ENCODE assay signal across 8 cellular contexts in the genomic region with DNA sequence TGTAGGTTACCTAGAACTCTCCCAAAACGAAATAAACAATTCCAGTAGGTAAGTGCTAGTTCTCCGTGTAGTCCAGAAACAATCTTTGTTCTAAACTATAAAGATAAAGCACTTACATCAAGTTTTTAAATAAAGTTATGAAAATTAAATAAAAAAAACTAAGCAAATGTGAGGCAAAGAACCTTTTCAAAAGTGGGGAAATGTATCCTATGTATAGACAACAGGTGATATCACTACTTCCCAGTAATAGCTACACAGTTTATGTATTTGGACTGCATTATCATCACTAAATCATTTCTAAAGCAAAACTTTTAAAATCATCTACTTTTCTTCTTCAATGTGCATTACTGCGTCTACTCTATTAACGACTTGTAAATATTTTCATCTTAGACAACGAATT. TPM values are rescaled to one million over a fixed set of nuclear protein-coding genes. Genes with fewer than 3 reads are reported as not detected.
DNase-seq lines count a peak whose midpoint lies in the region; ATAC-seq and TF ChIP-seq lines count a peak whose summit lies in the region.

No MANE protein-coding gene starts in this region.

- peak overlapping the region; percentile 94 for H3K4me3 ChIP-seq in OCI-LY3 (ENCODE audit: low read length)
- H3K4me3 ChIP-seq in ovary, result peak overlapping the region; percentile 95

- no peak overlapping the region for H2AFZ ChIP-seq in OCI-LY3 (ENCODE audit: low read depth, low read length)

- H3K4me1 ChIP-seq in OCI-LY3 (ENCODE audit: low read length) (peaks cover 27% of the 10 kb centered on the region), ovary (ENCODE audit: insufficient read depth) (peaks cover 10% of the 10 kb centered on the region)

- peak overlapping the region; percentile 97 for H3K4me2 ChIP-seq in OCI-LY3 (ENCODE audit: low read length)

- peaks cover 12% of the 10 kb centered on the region for H3K36me3 ChIP-seq in OCI-LY3 (replicated peaks; ENCODE audit: low read depth, low read length)
- no peaks in the 10 kb centered on the region for H3K36me3 ChIP-seq in ovary

- CTCF ChIA-PET in Calu3 (lab: Charles Lee), result interaction anchor here (0.7 kb wide), 1 partner anchor 28 kb away, joined by 3 read pairs; no protein-coding TSS in a partner anchor

- H3K9me3 ChIP-seq in OCI-LY3 (ENCODE audit: insufficient read depth, low read length) (no peaks in the 10 kb centered on the region), ovary (no peaks in the 10 kb centered on the region)

- intact Hi-C loops in Calu3 (cut with micrococcal nuclease; ENCODE audit: unreplicated experiment), result loop anchor here (2.0 kb wide), 1 partner anchor 21 kb away; no protein-coding TSS in a partner anchor
- intact Hi-C loops in ovary (cut with DNase I), result no loop called here

- TF ChIP-seq CTCF in Calu3 (IDR thresholded peaks at IDR 0.05; ENCODE audit: unreplicated experiment) (no peak), OCI-LY3 (IDR thresholded peaks at IDR 0.05; ENCODE audit: low read depth, low read length) (no peak), endothelial cell (IDR thresholded peaks at IDR 0.05; ENCODE audit: unreplicated experiment) (no peak), ovary (IDR thresholded peaks at IDR 0.05) (no peak)

- H3K27ac Mint-ChIP-seq in Calu3 (ENCODE audit: unreplicated experiment), result peak overlapping the region; percentile 94
- peak overlapping the region; percentile 100 for H3K27ac Mint-ChIP-seq in endothelial cell (ENCODE audit: unreplicated experiment)

- peaks cover 57% of the 10 kb centered on the region for H4K20me1 ChIP-seq in OCI-LY3 (ENCODE audit: insufficient read depth, low read length)

- H3K79me2 ChIP-seq in OCI-LY3 (ENCODE audit: low read length), result peaks cover 70% of the 10 kb centered on the region

- H3K27me3 ChIP-seq in OCI-LY3 (ENCODE audit: low read depth, low read length) (no peaks in the 10 kb centered on the region), ovary (no peaks in the 10 kb centered on the region)

- peak overlapping the region; percentile 98 for H3K4me3 Mint-ChIP-seq in Calu3 (ENCODE audit: low read depth, unreplicated experiment)
- H3K4me3 Mint-ChIP-seq in endothelial cell (ENCODE audit: unreplicated experiment), result peak overlapping the region; percentile 99

- no peak for TF ChIP-seq POLR2A in ovary (IDR thresholded peaks at IDR 0.05)

- BruUV-seq in Calu3 (replicated peaks; lab: Mats Ljungman, UMichigan), result no TSS peak

- DNase-seq in Calu3, result no peak
- no peak for DNase-seq in endothelial cell (ENCODE audit: low spot score)
- DNase-seq in ovary, result no peak
- DNase-seq in NCI-H146 (lab: John Stamatoyannopoulos, UW), result no peak
- no peak for DNase-seq in anterior cingulate cortex (lab: John Stamatoyannopoulos, UW)
- no peak for DNase-seq in OCI-M1 (lab: John Stamatoyannopoulos, UW)

- no peak for TF ChIP-seq EP300 in ovary (IDR thresholded peaks at IDR 0.05)

- peaks cover 31% of the 10 kb centered on the region for H3K36me3 Mint-ChIP-seq in Calu3 (ENCODE audit: insufficient read depth, unreplicated experiment)
- H3K36me3 Mint-ChIP-seq in endothelial cell (ENCODE audit: low read depth, unreplicated experiment), result peaks cover 10% of the 10 kb centered on the region

- ATAC-seq in HG03439 (IDR thresholded peaks at IDR 0.05; ENCODE audit: unreplicated experiment), result no peak

- 7 to 13% (median 11%) methylated on average over 5 of the region's 5 CpGs for WGBS in ovary, 3 donors

- no peaks in the 10 kb centered on the region for H3K9me3 Mint-ChIP-seq in Calu3 (ENCODE audit: low read depth, unreplicated experiment)
- H3K9me3 Mint-ChIP-seq in endothelial cell (ENCODE audit: unreplicated experiment), result no peaks in the 10 kb centered on the region

- H3K9ac ChIP-seq in OCI-LY3 (ENCODE audit: low read length), result peak overlapping the region; percentile 97

- H3K4me1 Mint-ChIP-seq in Calu3 (ENCODE audit: low read depth, unreplicated experiment) (peaks cover 5% of the 10 kb centered on the region), endothelial cell (ENCODE audit: unreplicated experiment) (peaks cover 27% of the 10 kb centered on the region)

- H3K27me3 Mint-ChIP-seq in Calu3 (ENCODE audit: unreplicated experiment), result no peaks in the 10 kb centered on the region
- peaks cover 15% of the 10 kb centered on the region for H3K27me3 Mint-ChIP-seq in endothelial cell (ENCODE audit: unreplicated experiment)

- H3K27ac ChIP-seq in OCI-LY3 (ENCODE audit: low read length) (no peak overlapping the region), ovary (no peak overlapping the region)

RNA-seq across cellular contexts. Expression of gene YTHDC1, which starts 2.0 kb away (rescaled TPM):
- total RNA-seq in Calu3 (2022), result 68.6 and 79.4 TPM in 2 replicates
- 110 TPM for total RNA-seq in endothelial cell (ENCODE audit: unreplicated experiment)
- total RNA-seq in ovary, result 100 to 1,000 TPM in 3 of 7 donors, 10 to 100 TPM in 4; 72.1 to 116 (median 95.0) TPM
- 10 to 100 TPM; 83.8 to 86.6 TPM for polyA plus RNA-seq in ovary
